Comparison of ENCODE assay signal across 31 cellular contexts in genomic region chr16:26701243-26701886, GRCh38.
A peak's percentile ranks its signal among the peaks of the same experiment; 100 is the strongest.
DNase-seq lines count a peak whose midpoint lies in the region; ATAC-seq and TF ChIP-seq lines count a peak whose summit lies in the region.
"Had no signal": no experiment of that assay in that cellular context is flagged by ENCODE, and none has a peak within 500 bp of the region (broad histone marks: within the 10 kb centered on the region; RNA-seq: fewer than 3 reads in every experiment).

No MANE protein-coding gene starts in this region.

- peaks cover 1% of the 10 kb centered on the region for H3K27me3 Mint-ChIP-seq in memory B cell

- TF ChIP-seq POLR2A in NB4 (IDR thresholded peaks at IDR 0.05; ENCODE audit: extremely low read depth, insufficient read length): no peak

- DNase-seq in NB4 (ENCODE audit: low read depth) (peak; percentile 1), memory B cell (ENCODE audit: low spot score in 2 of 2) (no peak), pons (ENCODE audit: low spot score) (no peak), NCI-H1105 treated with DMSO at 0.1 percent for 48 hours (lab: John Stamatoyannopoulos, UW) (no peak)
- DNase-seq: activated CD4-positive, alpha-beta T cell treated with anti-CD3 and anti-CD28 coated beads for 4 hours; amygdala; brain microvascular endothelial cell; cerebellar nuclear complex; foreskin fibroblast; H9; head of caudate nucleus; mesendoderm; NCI-H1436 treated with DMSO at 0.1 percent for 48 hours; NCI-H2081 treated with DMSO at 0.1 percent for 48 hours; NCI-H2227 treated with DMSO at 0.1 percent for 48 hours; NCI-H748 treated with DMSO at 0.1 percent for 48 hours; pancreas; retina; SK-N-SH; substantia nigra; upper lobe of left lung had no signal

- H3K27ac Mint-ChIP-seq in memory B cell: no peak overlapping the region
- H3K27ac Mint-ChIP-seq: H9; neural progenitor cell; stimulated activated memory B cell treated with anti-CD40 and anti-IgM and Interleukin-4, amounts not matched to agents 10 μg/mL and 1 μg/mL and 100 μg/mL, for 72 hours; T-helper 2 cell treated with Interferon-gamma antibody and Interleukin-4, amounts not matched to agents 5 μg/mL and 100 μg/mL, for 36 hours had no signal

- no peak overlapping the region for H3K4me3 ChIP-seq in NB4 (ENCODE audit: low read depth, low read length)
- H3K4me3 ChIP-seq: esophagus muscularis mucosa, neural progenitor cell, pancreas, upper lobe of left lung had no signal

- peaks cover 17% of the 10 kb centered on the region for H3K9me3 Mint-ChIP-seq in memory B cell
- H3K9me3 Mint-ChIP-seq: T-helper 2 cell treated with Interferon-gamma antibody and Interleukin-4, amounts not matched to agents 5 μg/mL and 100 μg/mL, for 36 hours had no signal

- H3K36me3 Mint-ChIP-seq in memory B cell: no peaks in the 10 kb centered on the region
- H3K36me3 Mint-ChIP-seq: activated naive CD4-positive, alpha-beta T cell treated with anti-CD3 and anti-CD28 coated beads, Interleukin-2, amount 50 U/mL, for 72 hours; neural progenitor cell; stimulated activated memory B cell treated with anti-CD40 and anti-IgM and Interleukin-4, amounts not matched to agents 10 μg/mL and 1 μg/mL and 100 μg/mL, for 72 hours had no signal

- H3K4me1 Mint-ChIP-seq in memory B cell: no peaks in the 10 kb centered on the region
- H3K4me1 Mint-ChIP-seq: stimulated activated memory B cell treated with anti-CD40 and anti-IgM and Interleukin-4, amounts not matched to agents 10 μg/mL and 1 μg/mL and 100 μg/mL, for 72 hours had no signal

- peak; percentile 78 for ATAC-seq in GM18867 (IDR thresholded peaks at IDR 0.05; ENCODE audit: unreplicated experiment)
- ATAC-seq in HG03378 (IDR thresholded peaks at IDR 0.05; ENCODE audit: unreplicated experiment): peak; percentile 76
- ATAC-seq in memory B cell (ENCODE audit: low read depth): peak; percentile 29
- ATAC-seq in GM21619 (IDR thresholded peaks at IDR 0.05; ENCODE audit: unreplicated experiment): no peak
- ATAC-seq: activated naive CD4-positive, alpha-beta T cell treated with anti-CD3 and anti-CD28 coated beads, Interleukin-2, amount 50 U/mL, for 72 hours; left lobe of liver; pancreas; Right ventricle myocardium inferior; stimulated activated memory B cell treated with anti-CD40 and anti-IgM and Interleukin-4, amounts not matched to agents 10 μg/mL and 1 μg/mL and 100 μg/mL, for 72 hours had no signal

- no peak overlapping the region for H3K4me3 Mint-ChIP-seq in memory B cell
- H3K4me3 Mint-ChIP-seq: H9; neural progenitor cell; stimulated activated memory B cell treated with anti-CD40 and anti-IgM and Interleukin-4, amounts not matched to agents 10 μg/mL and 1 μg/mL and 100 μg/mL, for 72 hours; T-helper 2 cell treated with Interferon-gamma antibody and Interleukin-4, amounts not matched to agents 5 μg/mL and 100 μg/mL, for 36 hours had no signal

- no peak for TF ChIP-seq CTCF in NB4 (IDR thresholded peaks at IDR 0.05; ENCODE audit: low read depth, low read length)
